16 cellular contexts compared by ENCODE assay signal in genomic region chr3:39981547-39982184, GRCh38.
"Had no signal": no experiment of that assay in that cellular context is flagged by ENCODE, and none has a peak within 500 bp of the region (broad histone marks: within the 10 kb centered on the region; RNA-seq: fewer than 3 reads in every experiment).

No MANE protein-coding gene starts in this region.

- H3K9me3 ChIP-seq: spleen, upper lobe of right lung had no signal

- FAIRE-seq: frontal cortex, keratinocyte had no signal

- H3K36me3 ChIP-seq: spleen, upper lobe of right lung had no signal

- DNase-seq: activated CD4-positive, alpha-beta T cell treated with anti-CD3 and anti-CD28 coated beads for 48 hours; activated CD4-positive, CD25-positive, alpha-beta regulatory T cell; activated CD8-positive, alpha-beta T cell treated with anti-CD3 and anti-CD28 coated beads for 36 hours; activated naive CD4-positive, alpha-beta T cell treated with anti-CD3 and anti-CD28 coated beads for 36 hours; activated T-cell treated with anti-CD3 and anti-CD28 coated beads, Interleukin-2, amount 50 U/mL, for 1 hour; effector memory CD4-positive, alpha-beta T cell; nephron progenitor cell; occipital lobe; retina; spleen; stimulated activated CD4-positive, alpha-beta T cell treated with anti-CD3 and anti-CD28 coated beads, Interleukin-4, amount 100 ng/mL, for 4 hours; T-cell; T-helper 9 cell; upper lobe of right lung had no signal

- H3K4me1 ChIP-seq: upper lobe of right lung had no signal

- H3K27ac ChIP-seq: upper lobe of right lung had no signal

- H3K4me3 ChIP-seq: spleen, upper lobe of right lung had no signal

- H3K27me3 ChIP-seq: spleen, upper lobe of right lung had no signal
